In genomic region chr14:50363734-50364113, GRCh38 we compare ENCODE assay signal across 8 cellular contexts. TPM values are rescaled to one million over a fixed set of nuclear protein-coding genes. Genes with fewer than 3 reads are reported as not detected.
DNase-seq lines count a peak whose midpoint lies in the region; ATAC-seq and TF ChIP-seq lines count a peak whose summit lies in the region.

No MANE protein-coding gene starts in this region.

- ATAC-seq in GM19043 (IDR thresholded peaks at IDR 0.05; ENCODE audit: low read depth, unreplicated experiment) (peak; percentile 95), HG03139 (IDR thresholded peaks at IDR 0.05; ENCODE audit: unreplicated experiment) (peak; percentile 93)

- CTCF ChIA-PET in AG04450 (lab: Charles Lee) = interaction anchor here (2.4 kb wide), 1 partner anchor 43 kb away, joined by 7 read pairs; no protein-coding TSS in a partner anchor

- DNase-seq in AG04450 (ENCODE audit: low read depth, low spot score) (no peak), T-helper 22 cell (ENCODE audit: low read depth) (peak; percentile 13), epithelial cell of prostate (ENCODE audit: low read depth, low spot score) (no peak), skeletal muscle cell (ENCODE audit: low read depth) (no peak), NCI-H524 treated with DMSO at 0.1 percent for 48 hours (lab: John Stamatoyannopoulos, UW) (no peak), SW480 (ENCODE audit: low spot score) (no peak)

- TF ChIP-seq CTCF in AG04450 (IDR thresholded peaks at IDR 0.05; ENCODE audit: low read depth, low read length) = no peak

- H3K27ac ChIP-seq in AG04450 (ENCODE audit: low read depth, low read length) = peak overlapping the region; percentile 68
- H3K27ac ChIP-seq in epithelial cell of prostate = peak overlapping the region; percentile 51

- H3K4me3 ChIP-seq in AG04450 (ENCODE audit: low read depth, low read length) (peak overlapping the region; percentile 38), skeletal muscle cell (ENCODE audit: low read depth, low read length) (peak overlapping the region; percentile 7)

- H3K27me3 ChIP-seq in AG04450 (ENCODE audit: control insufficient read depth, insufficient read depth, low read length) = no peaks in the 10 kb centered on the region

- POLR2A ChIA-PET in AG04450 (lab: Yijun Ruan, JAX) = no interaction called here

- no peaks in the 10 kb centered on the region; the same call in 1 of the 2 replicates for H3K9me3 ChIP-seq in AG04450 (ENCODE audit: control insufficient read depth, insufficient read depth, low read length)

RNA-seq across cellular contexts. Expression of gene CDKL1, which starts 33.0 kb away (rescaled TPM):
- polyA plus RNA-seq in AG04450 (2011; rRNA removed) = 8.2 and 20.1 TPM in 2 replicates
- 14.8 and 17.5 TPM in 2 replicates for polyA minus RNA-seq in AG04450 (2011; rRNA and poly(A)+ RNA removed)

RNA-seq across cellular contexts. Expression of gene DMAC2L, which starts 51.6 kb away (rescaled TPM):
- 8.1 and 12.6 TPM in 2 replicates for polyA plus RNA-seq in AG04450 (2011; rRNA removed)
- polyA minus RNA-seq in AG04450 (2011; rRNA and poly(A)+ RNA removed) = 5.7 and 13.1 TPM in 2 replicates

RNA-seq across cellular contexts. Expression of gene L2HGDH, which starts 51.7 kb away (rescaled TPM):
- 2.8 and 3.6 TPM in 2 replicates for polyA plus RNA-seq in AG04450 (2011; rRNA removed)
- 1.4 and 4.0 TPM in 2 replicates for polyA minus RNA-seq in AG04450 (2011; rRNA and poly(A)+ RNA removed)
